8 cellular contexts compared by ENCODE assay signal in genomic region chr1:240190881-240191385, GRCh38.
DNase-seq lines count a peak whose midpoint lies in the region; ATAC-seq lines count a peak whose summit lies in the region.

No MANE protein-coding gene starts in this region.

- DNase-seq in GM04504 (ENCODE audit: low read depth) (peak; percentile 93), MG63 (peak; percentile 83), SKM-1 (lab: John Stamatoyannopoulos, UW; ENCODE audit: unreplicated experiment) (peak; percentile 46), iPS-NIHi7 (ENCODE audit: extremely low spot score) (peak; percentile 29), Right ventricle myocardium superior (no peak)
- no peak for DNase-seq in stimulated activated CD4-positive, alpha-beta T cell treated with anti-CD3 and anti-CD28 coated beads, Interleukin-12 subunit alpha, Interleukin-12 subunit beta, amount 100 ng/mL, for 4 hours

- H3K27me3 ChIP-seq in MG63 = no peaks in the 10 kb centered on the region

- no peak overlapping the region for H3K4me3 ChIP-seq in MG63

- no peaks in the 10 kb centered on the region for H3K9me3 ChIP-seq in MG63

- ATAC-seq in GM19035 (IDR thresholded peaks at IDR 0.05; ENCODE audit: unreplicated experiment) (no peak), GM21360 (IDR thresholded peaks at IDR 0.05; ENCODE audit: unreplicated experiment) (no peak), Right ventricle myocardium superior (ENCODE audit: poor library complexity) (no peak)

- intact Hi-C loops in Right ventricle myocardium superior (cut with DNase I) = no loop called here

- H3K36me3 ChIP-seq in MG63 = peaks cover 37% of the 10 kb centered on the region

Comparison
In these comparisons a context has a peak if more than half of its experiments do, and no peak if none do; other contexts are left out.
1. DNase-seq: peak in GM04504 (single experiment), MG63 (single experiment), SKM-1 (single experiment) and iPS-NIHi7 (single experiment); none in stimulated activated CD4-positive, alpha-beta T cell treated with anti-CD3 and anti-CD28 coated beads, Interleukin-12 subunit alpha, Interleukin-12 subunit beta, amount 100 ng/mL, for 4 hours (single experiment) and Right ventricle myocardium superior (single experiment).